Comparison of ENCODE assay signal across 27 cellular contexts in genomic region chr10:3524086-3524960, GRCh38.
DNase-seq lines count a peak whose midpoint lies in the region; ATAC-seq and TF ChIP-seq lines count a peak whose summit lies in the region.
"Had no signal": no experiment of that assay in that cellular context is flagged by ENCODE, and none has a peak within 500 bp of the region (broad histone marks: within the 10 kb centered on the region; RNA-seq: fewer than 3 reads in every experiment).

No MANE protein-coding gene starts in this region.

- ATAC-seq in GM18498 (IDR thresholded peaks at IDR 0.05; ENCODE audit: unreplicated experiment), result no peak
- ATAC-seq: activated naive CD8-positive, alpha-beta T cell treated with anti-CD3 and anti-CD28 coated beads, Interleukin-2, amount 50 U/mL, for 24 hours; Panc1; sciatic nerve had no signal

- H3K79me2 ChIP-seq in smooth muscle cell (ENCODE audit: low read depth), result no peaks in the 10 kb centered on the region

- H3K36me3 Mint-ChIP-seq in HFFc6 (ENCODE audit: low read depth) (no peaks in the 10 kb centered on the region), glutamatergic neuron (ENCODE audit: unreplicated experiment) (peaks cover 3% of the 10 kb centered on the region)

- peak overlapping the region; percentile 61 for H3K27ac ChIP-seq in smooth muscle cell (ENCODE audit: low read depth)
- H3K27ac ChIP-seq: brain microvascular endothelial cell had no signal

- H3K4me2 ChIP-seq in smooth muscle cell, result peak overlapping the region; percentile 27

- H3K9ac ChIP-seq in adipocyte (ENCODE audit: low read length), result no peak overlapping the region
- H3K9ac ChIP-seq in smooth muscle cell (ENCODE audit: low read depth), result no peak overlapping the region

- peaks cover 20% of the 10 kb centered on the region for H3F3A ChIP-seq in smooth muscle cell (ENCODE audit: low read depth)

- H4K20me1 ChIP-seq in smooth muscle cell (ENCODE audit: low read depth), result no peaks in the 10 kb centered on the region

- H3K4me1 Mint-ChIP-seq in HFFc6 (ENCODE audit: low read depth), result peaks cover 59% of the 10 kb centered on the region
- peaks cover 30% of the 10 kb centered on the region for H3K4me1 Mint-ChIP-seq in glutamatergic neuron (ENCODE audit: low read depth, unreplicated experiment)

- TF ChIP-seq CTCF in HFFc6 (IDR thresholded peaks at IDR 0.05) (peak; percentile 16; the same call in 1 of the 2 replicates), glutamatergic neuron (IDR thresholded peaks at IDR 0.05; ENCODE audit: partially characterized antibody, unreplicated experiment) (no peak), smooth muscle cell (IDR thresholded peaks at IDR 0.05; ENCODE audit: borderline replicate concordance, insufficient read depth, poor library complexity, severe bottlenecking) (no peak)

- H3K27me3 Mint-ChIP-seq in HFFc6 (ENCODE audit: insufficient read depth) (no peaks in the 10 kb centered on the region; the same call in 1 of the 2 replicates), glutamatergic neuron (ENCODE audit: unreplicated experiment) (no peaks in the 10 kb centered on the region)

- H3K27me3 ChIP-seq in adipocyte (replicated peaks; ENCODE audit: control insufficient read depth, insufficient read depth, low read length) (no peaks in the 10 kb centered on the region), smooth muscle cell (ENCODE audit: low read depth) (no peaks in the 10 kb centered on the region)
- H3K27me3 ChIP-seq: brain microvascular endothelial cell, SJSA1 had no signal

- H3K9me3 Mint-ChIP-seq in HFFc6 (no peaks in the 10 kb centered on the region), glutamatergic neuron (ENCODE audit: unreplicated experiment) (peaks cover 4% of the 10 kb centered on the region)
- H3K9me3 Mint-ChIP-seq: activated naive CD8-positive, alpha-beta T cell treated with anti-CD3 and anti-CD28 coated beads, Interleukin-2, amount 50 U/mL, for 24 hours had no signal

- 65% methylated on average over 7 of the region's 7 CpGs for WGBS in smooth muscle cell (ENCODE audit: low lambda C conversion rate)

- H3K4me3 Mint-ChIP-seq in HFFc6, result no peak overlapping the region
- H3K4me3 Mint-ChIP-seq in glutamatergic neuron (ENCODE audit: unreplicated experiment), result no peak overlapping the region
- H3K4me3 Mint-ChIP-seq: activated naive CD8-positive, alpha-beta T cell treated with anti-CD3 and anti-CD28 coated beads, Interleukin-2, amount 50 U/mL, for 24 hours; neural crest cell had no signal

- H3K36me3 ChIP-seq in adipocyte (ENCODE audit: control insufficient read depth, insufficient read depth, low read length, severe bottlenecking) (no peaks in the 10 kb centered on the region), smooth muscle cell (ENCODE audit: low read depth) (no peaks in the 10 kb centered on the region)
- H3K36me3 ChIP-seq: brain microvascular endothelial cell, SJSA1 had no signal

- DNase-seq in HFFc6, result no peak
- peak; percentile 42 for DNase-seq in adipocyte (ENCODE audit: low read depth)
- DNase-seq in glutamatergic neuron, result no peak
- no peak for DNase-seq in smooth muscle cell (lab: John Stamatoyannopoulos, UW; ENCODE audit: unreplicated experiment)
- no peak for DNase-seq in activated CD4-positive, alpha-beta T cell treated with anti-CD3 and anti-CD28 coated beads for 1 hour
- DNase-seq in NCI-H1417 (lab: John Stamatoyannopoulos, UW), result no peak
- DNase-seq: activated CD4-positive, alpha-beta T cell treated with anti-CD3 and anti-CD28 coated beads, Interleukin-2, amount 50 U/mL, for 4 hours; activated effector memory CD4-positive, alpha-beta T cell treated with anti-CD3 and anti-CD28 coated beads, Interleukin-2, amount 50 U/mL, for 16 hours; activated naive CD8-positive, alpha-beta T cell treated with anti-CD3 and anti-CD28 coated beads, Interleukin-2, amount 50 U/mL, for 24 hours; AML-193; brain microvascular endothelial cell; cortex of kidney; DND-41; hippocampal formation; Karpas-422; NCI-H1092; NCI-H2029; NCI-H226; NCI-H774; posterior cingulate gyrus; substantia nigra; T-helper 2 cell had no signal

- H3K27ac Mint-ChIP-seq in HFFc6 (0 out of 2 replicates have a peak overlapping the region, but pooled peaks have one; percentile 12), glutamatergic neuron (ENCODE audit: unreplicated experiment) (peak overlapping the region; percentile 23)
- H3K27ac Mint-ChIP-seq: activated naive CD8-positive, alpha-beta T cell treated with anti-CD3 and anti-CD28 coated beads, Interleukin-2, amount 50 U/mL, for 24 hours had no signal

- no peaks in the 10 kb centered on the region for H3K9me3 ChIP-seq in adipocyte (ENCODE audit: control insufficient read depth, low read length)
- no peaks in the 10 kb centered on the region for H3K9me3 ChIP-seq in smooth muscle cell (replicated peaks; ENCODE audit: low read depth)
- H3K9me3 ChIP-seq: SJSA1 had no signal

- no peak overlapping the region for H3K4me3 ChIP-seq in adipocyte (ENCODE audit: low read length)
- no peak overlapping the region for H3K4me3 ChIP-seq in smooth muscle cell
- H3K4me3 ChIP-seq: SJSA1 had no signal

- H3K4me1 ChIP-seq in adipocyte (ENCODE audit: control insufficient read depth, insufficient read depth, low read length) (peaks cover 45% of the 10 kb centered on the region), smooth muscle cell (ENCODE audit: low read depth) (peaks cover 11% of the 10 kb centered on the region)

- no peak overlapping the region for H2AFZ ChIP-seq in smooth muscle cell (ENCODE audit: low read depth)
